In genomic region chr3:186643493-186643892, GRCh38 we compare ENCODE assay signal across 3 cellular contexts.
TF ChIP-seq lines count a peak whose summit lies in the region.

No MANE protein-coding gene starts in this region.

TF ChIP-seq in liver, 16 proteins besides CTCF, POLR2A, EP300 and RAD21:
- TF ChIP-seq SP1 (IDR thresholded peaks at IDR 0.05), result no peak
- no peak for TF ChIP-seq JUND (IDR thresholded peaks at IDR 0.05)
- TF ChIP-seq EGR1 (IDR thresholded peaks at IDR 0.05; ENCODE audit: low read depth in 2 of 2), result no peak
- TF ChIP-seq FOXA1 (IDR thresholded peaks at IDR 0.05), result no peak
- no peak for TF ChIP-seq YY1 (IDR thresholded peaks at IDR 0.05)
- TF ChIP-seq TAF1 (conservative IDR thresholded peaks at IDR 0.05), result no peak
- TF ChIP-seq FOXA2 (IDR thresholded peaks at IDR 0.05), result no peak
- no peak for TF ChIP-seq ZBTB33 (IDR thresholded peaks at IDR 0.05)
- TF ChIP-seq NR2F2 (IDR thresholded peaks at IDR 0.05), result no peak
- no peak for TF ChIP-seq HNF4G (IDR thresholded peaks at IDR 0.05)
- TF ChIP-seq RXRA (IDR thresholded peaks at IDR 0.05), result no peak
- TF ChIP-seq ATF3 (IDR thresholded peaks at IDR 0.05), result no peak
- TF ChIP-seq REST (IDR thresholded peaks at IDR 0.05), result no peak
TF ChIP-seq in liver: peak in this region for 0.

TF ChIP-seq in HepG2, 621 proteins besides CTCF, POLR2A, EP300 and RAD21:
- TF ChIP-seq ZBTB1 (CRISPR knock-in tag; IDR thresholded peaks at IDR 0.05; ENCODE audit: borderline replicate concordance) (no peak), AGO1 (IDR thresholded peaks at IDR 0.05; ENCODE audit: low read depth, low read length, poor library complexity, severe bottlenecking) (no peak), ZNF775 (CRISPR knock-in tag; IDR thresholded peaks at IDR 0.05; ENCODE audit: borderline replicate concordance) (no peak), RFXANK (CRISPR knock-in tag; IDR thresholded peaks at IDR 0.05) (no peak), ATF2 (CRISPR knock-in tag; IDR thresholded peaks at IDR 0.05) (no peak), ZFP91 (CRISPR knock-in tag; IDR thresholded peaks at IDR 0.05; ENCODE audit: borderline replicate concordance) (no peak), ZNF18 (CRISPR knock-in tag; IDR thresholded peaks at IDR 0.05; ENCODE audit: insufficient replicate concordance) (no peak), ZNF276 (CRISPR knock-in tag; IDR thresholded peaks at IDR 0.05; ENCODE audit: low read depth) (no peak)
TF ChIP-seq in HepG2: peak in this region for 0.

TF ChIP-seq in H1, 55 proteins besides CTCF, POLR2A, EP300 and RAD21:
- TF ChIP-seq GABPA (IDR thresholded peaks at IDR 0.05; ENCODE audit: borderline replicate concordance, insufficient read depth, low read length) (no peak), BACH1 (IDR thresholded peaks at IDR 0.05; ENCODE audit: low read length) (no peak), JUND (IDR thresholded peaks at IDR 0.05; ENCODE audit: low read length) (no peak), KDM5A (IDR thresholded peaks at IDR 0.05; ENCODE audit: low read length) (no peak), E2F6 (IDR thresholded peaks at IDR 0.05) (no peak), SUZ12 (IDR thresholded peaks at IDR 0.05; ENCODE audit: low read length) (no peak), TEAD4 (IDR thresholded peaks at IDR 0.05; ENCODE audit: low read depth, low read length) (no peak), TBP (IDR thresholded peaks at IDR 0.05; ENCODE audit: low read depth, low read length) (no peak), ZNF274 (IDR thresholded peaks at IDR 0.05; ENCODE audit: borderline replicate concordance, extremely low read depth, low read length) (no peak), CBX8 (IDR thresholded peaks at IDR 0.05; ENCODE audit: borderline replicate concordance, low read depth, low read length) (no peak), CHD7 (IDR thresholded peaks at IDR 0.05; ENCODE audit: insufficient replicate concordance, low read length) (no peak), RBBP5 (IDR thresholded peaks at IDR 0.05; ENCODE audit: borderline replicate concordance, low read depth, low read length) (no peak), RXRA (IDR thresholded peaks at IDR 0.05; ENCODE audit: insufficient read depth, low read depth, low read length) (no peak), TCF12 (IDR thresholded peaks at IDR 0.05; ENCODE audit: low read depth, low read length) (no peak), BRCA1 (IDR thresholded peaks at IDR 0.05; ENCODE audit: low read depth, low read length) (no peak)
